Comparison of ENCODE assay signal across 11 cellular contexts in genomic region chr16:54374136-54374535, GRCh38.
A peak's percentile ranks its signal among the peaks of the same experiment; 100 is the strongest.
DNase-seq lines count a peak whose midpoint lies in the region; TF ChIP-seq lines count a peak whose summit lies in the region.
"Had no signal": no experiment of that assay in that cellular context is flagged by ENCODE, and none has a peak within 500 bp of the region (broad histone marks: within the 10 kb centered on the region; RNA-seq: fewer than 3 reads in every experiment).

No MANE protein-coding gene starts in this region.

- intact Hi-C loops in activated CD4-positive, alpha-beta T cell treated with anti-CD3 and anti-CD28 coated beads, Interleukin-2, amount 10 ng/mL, durations not matched to agents 24 days and 14 days (cut with micrococcal nuclease), result no loop called here
- intact Hi-C loops in stomach (cut with DNase I; ENCODE audit: low total_unique reads), result no loop called here

- H3K36me3 Mint-ChIP-seq in chondrocyte (ENCODE audit: low read depth) (peaks cover 3% of the 10 kb centered on the region), nephron progenitor cell (ENCODE audit: low read depth) (peaks cover under 1% of the 10 kb centered on the region)
- H3K36me3 Mint-ChIP-seq in activated CD4-positive, alpha-beta T cell treated with anti-CD3 and anti-CD28 coated beads, Interleukin-2, amount 10 ng/mL, durations not matched to agents 24 days and 14 days (ENCODE audit: low read depth), result no peaks in the 10 kb centered on the region

- H3K9me3 Mint-ChIP-seq in chondrocyte (ENCODE audit: low read depth) (peaks cover 3% of the 10 kb centered on the region), nephron progenitor cell (peaks cover 24% of the 10 kb centered on the region)
- H3K9me3 Mint-ChIP-seq in activated CD4-positive, alpha-beta T cell treated with anti-CD3 and anti-CD28 coated beads, Interleukin-2, amount 10 ng/mL, durations not matched to agents 24 days and 14 days, result peaks cover 6% of the 10 kb centered on the region

- no peaks in the 10 kb centered on the region for H3F3A ChIP-seq in Loucy (ENCODE audit: low read depth)

- POLR2A ChIA-PET in BJ (lab: Charles Lee), result no interaction called here

- H3K4me1 ChIP-seq in Loucy (ENCODE audit: insufficient read depth, low read length, poor library complexity, severe bottlenecking), result peaks cover 17% of the 10 kb centered on the region
- H3K4me1 ChIP-seq in stomach, result peaks cover 0 to 17% (median 3%) of the 10 kb centered on the region in 4 donors

- H3K27me3 ChIP-seq in BJ (ENCODE audit: control insufficient read depth, insufficient read depth, low read length), result no peaks in the 10 kb centered on the region
- H3K27me3 ChIP-seq in Loucy (ENCODE audit: insufficient read depth, low read length, poor library complexity, severe bottlenecking), result no peaks in the 10 kb centered on the region
- H3K27me3 ChIP-seq in stomach, result peaks cover 0 to 58% (median 0%) of the 10 kb centered on the region in 3 donors

- H3K4me2 ChIP-seq in Loucy (ENCODE audit: low read depth, low read length, poor library complexity, severe bottlenecking), result peak overlapping the region; percentile 98

- H3K27ac Mint-ChIP-seq in chondrocyte (ENCODE audit: unreplicated experiment) (peak overlapping the region; percentile 71), nephron progenitor cell (no peak overlapping the region)
- H3K27ac Mint-ChIP-seq in activated CD4-positive, alpha-beta T cell treated with anti-CD3 and anti-CD28 coated beads, Interleukin-2, amount 10 ng/mL, durations not matched to agents 24 days and 14 days, result no peak overlapping the region

- no peaks in the 10 kb centered on the region for H3K79me2 ChIP-seq in Loucy (ENCODE audit: insufficient read depth, low read length)

- 49 to 64% (median 55%) methylated on average over 7 of the region's 7 CpGs for WGBS in stomach, 5 donors

- no peak for TF ChIP-seq POLR2A in stomach (IDR thresholded peaks at IDR 0.05)

- H3K36me3 ChIP-seq in BJ (ENCODE audit: control insufficient read depth, insufficient read depth, low read length) (no peaks in the 10 kb centered on the region), Loucy (ENCODE audit: insufficient read depth, low read length) (no peaks in the 10 kb centered on the region), stomach (no peaks in the 10 kb centered on the region)

- H4K20me1 ChIP-seq in Loucy (ENCODE audit: insufficient read depth, low read length, poor library complexity, severe bottlenecking), result no peaks in the 10 kb centered on the region

- peaks cover 14% of the 10 kb centered on the region for H3K4me1 Mint-ChIP-seq in chondrocyte (ENCODE audit: low read depth)
- H3K4me1 Mint-ChIP-seq in nephron progenitor cell, result peaks cover 41% of the 10 kb centered on the region
- peaks cover 6% of the 10 kb centered on the region for H3K4me1 Mint-ChIP-seq in activated CD4-positive, alpha-beta T cell treated with anti-CD3 and anti-CD28 coated beads, Interleukin-2, amount 10 ng/mL, durations not matched to agents 24 days and 14 days

- H3K9me3 ChIP-seq in Loucy (ENCODE audit: insufficient read depth, low read depth, low read length) (0 out of 2 replicates have a peak, but pooled peaks cover 8% of the 10 kb centered on the region), stomach (no peaks in the 10 kb centered on the region)

- H2AFZ ChIP-seq in Loucy (ENCODE audit: low read length), result peak overlapping the region; percentile 17; the same call in 1 of the 2 replicates

- TF ChIP-seq EP300 in stomach (IDR thresholded peaks at IDR 0.05), result no peak

- DNase-seq in BJ (ENCODE audit: low read depth) (no peak), chondrocyte (ENCODE audit: low spot score) (no peak), nephron progenitor cell (no peak), midbrain (lab: John Stamatoyannopoulos, UW) (no peak), stomach (no peak)
- DNase-seq in activated CD4-positive, alpha-beta T cell treated with anti-CD3 and anti-CD28 coated beads, Interleukin-2, amount 10 ng/mL, durations not matched to agents 24 days and 14 days, result no peak
- no peak for DNase-seq in activated CD4-positive, alpha-beta T cell treated with anti-CD3 and anti-CD28 coated beads for 1 hour
- DNase-seq: anterior cingulate cortex, NCI-H2029 treated with DMSO at 0.1 percent for 48 hours had no signal

- 0 out of 2 replicates have a peak overlapping the region, but pooled peaks have one; percentile 5 for H3K4me3 ChIP-seq in BJ (ENCODE audit: low read depth, low read length)
- peak overlapping the region; percentile 72 for H3K4me3 ChIP-seq in Loucy (ENCODE audit: low read length, poor library complexity, severe bottlenecking)
- peak overlapping the region in 1 of 4 donors; percentile 13 for H3K4me3 ChIP-seq in stomach

- peak overlapping the region; percentile 57 for H3K9ac ChIP-seq in Loucy (ENCODE audit: low read depth, low read length, poor library complexity, severe bottlenecking)

- H3K4me3 Mint-ChIP-seq in chondrocyte (ENCODE audit: unreplicated experiment) (peak overlapping the region; percentile 64), nephron progenitor cell (peak overlapping the region; percentile 43)
- no peak overlapping the region for H3K4me3 Mint-ChIP-seq in activated CD4-positive, alpha-beta T cell treated with anti-CD3 and anti-CD28 coated beads, Interleukin-2, amount 10 ng/mL, durations not matched to agents 24 days and 14 days

- no peaks in the 10 kb centered on the region for H3K9me2 ChIP-seq in Loucy (replicated peaks; ENCODE audit: low read depth, low read length)

- no peak for TF ChIP-seq CTCF in BJ (IDR thresholded peaks at IDR 0.05; ENCODE audit: insufficient read depth, low read depth, low read length)
- TF ChIP-seq CTCF in Loucy (conservative IDR thresholded peaks at IDR 0.05; ENCODE audit: low read length), result no peak
- no peak for TF ChIP-seq CTCF in chondrocyte (IDR thresholded peaks at IDR 0.05)
- no peak for TF ChIP-seq CTCF in nephron progenitor cell (IDR thresholded peaks at IDR 0.05)
- TF ChIP-seq CTCF in stomach (IDR thresholded peaks at IDR 0.05), result no peak

- CTCF ChIA-PET in BJ (lab: Yijun Ruan, JAX), result no interaction called here

- H3K27me3 Mint-ChIP-seq in chondrocyte (ENCODE audit: low read depth) (peaks cover 16% of the 10 kb centered on the region), nephron progenitor cell (ENCODE audit: low read depth, poor library complexity) (peaks cover 55% of the 10 kb centered on the region)
- peaks cover 30% of the 10 kb centered on the region for H3K27me3 Mint-ChIP-seq in activated CD4-positive, alpha-beta T cell treated with anti-CD3 and anti-CD28 coated beads, Interleukin-2, amount 10 ng/mL, durations not matched to agents 24 days and 14 days

- no peak overlapping the region for H3K27ac ChIP-seq in stomach
- H3K27ac ChIP-seq: epithelial cell of prostate had no signal
